ENCODE assay signal across 20 cellular contexts in the genomic region with DNA sequence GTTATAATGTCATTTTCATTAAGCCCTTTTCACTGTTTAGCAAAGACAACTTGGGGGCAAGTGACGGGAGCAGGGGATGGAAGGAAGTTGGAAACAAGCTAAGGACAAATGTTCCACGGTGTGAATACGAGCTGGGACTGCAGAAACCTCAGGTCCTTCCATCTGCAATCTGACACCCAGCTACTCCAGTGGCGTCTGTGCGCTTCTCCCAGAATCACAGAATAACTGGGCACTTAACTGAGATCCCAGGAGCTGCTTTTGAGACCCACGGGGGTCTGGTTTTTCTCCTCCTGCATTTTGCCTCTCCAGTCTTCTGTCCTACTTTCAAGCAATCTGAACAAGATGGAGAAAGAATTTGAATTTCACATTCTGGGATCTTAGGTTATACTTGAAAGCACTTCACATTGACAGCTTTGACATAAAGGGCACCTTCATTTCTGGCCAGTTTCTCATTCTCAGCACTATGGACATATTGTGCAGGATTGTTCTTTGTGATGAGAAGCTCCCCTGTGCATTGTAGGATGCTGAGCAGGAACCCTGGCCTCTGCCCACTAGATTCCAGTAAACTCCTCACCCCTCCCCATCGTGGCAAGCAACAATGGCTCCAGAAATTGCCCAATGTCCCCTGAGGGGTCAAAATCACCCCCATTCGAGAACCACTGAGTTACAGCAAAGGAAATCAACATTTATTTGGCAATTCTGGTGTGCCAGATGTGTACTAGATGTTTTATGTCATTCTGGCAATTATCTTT.
A peak's percentile ranks its signal among the peaks of the same experiment; 100 is the strongest.
DNase-seq lines count a peak whose midpoint lies in the region; ATAC-seq and TF ChIP-seq lines count a peak whose summit lies in the region.
"Had no signal": no experiment of that assay in that cellular context is flagged by ENCODE, and none has a peak within 500 bp of the region (broad histone marks: within the 10 kb centered on the region; RNA-seq: fewer than 3 reads in every experiment).

No MANE protein-coding gene starts in this region.

- ATAC-seq in GM23338 (peak; percentile 44; the same call in 2 of the 3 replicates), HG03045 (IDR thresholded peaks at IDR 0.05; ENCODE audit: unreplicated experiment) (no peak), left colon (no peak)
- ATAC-seq: activated CD4-positive, CD25-positive, alpha-beta regulatory T cell treated with anti-CD3 and anti-CD28 coated beads, Interleukin-2, amount 50 U/mL, for 24 hours had no signal

- H3K9me3 Mint-ChIP-seq in GM23338, result no peaks in the 10 kb centered on the region
- H3K9me3 Mint-ChIP-seq: central memory CD8-positive, alpha-beta T cell had no signal

- no peaks in the 10 kb centered on the region for H4K20me1 ChIP-seq in GM23338 (replicated peaks; ENCODE audit: insufficient read depth)
- H4K20me1 ChIP-seq: BLaER1 treated with 17β-estradiol and CSF1 and Interleukin-3, amounts not matched to agents 10 nM and 100 nM had no signal

- H3K27me3 ChIP-seq in GM23338 (ENCODE audit: insufficient read depth), result no peaks in the 10 kb centered on the region
- H3K27me3 ChIP-seq in right atrium auricular region, result no peaks in the 10 kb centered on the region
- H3K27me3 ChIP-seq in sigmoid colon, result no peaks in the 10 kb centered on the region
- H3K27me3 ChIP-seq: BLaER1 treated with 17β-estradiol and CSF1 and Interleukin-3, amounts not matched to agents 10 nM and 100 nM had no signal

- intact Hi-C loops in sigmoid colon (cut with DNase I) (no loop called here), left colon (cut with DNase I, micrococcal nuclease) (no loop called here)

- no peak overlapping the region for H2AFZ ChIP-seq in GM23338

- DNase-seq in GM23338 (ENCODE audit: low spot score), result peak; percentile 17
- peak; percentile 16 for DNase-seq in choroid plexus epithelial cell (ENCODE audit: low read depth)
- DNase-seq in right atrium auricular region (ENCODE audit: low spot score), result no peak
- DNase-seq in sigmoid colon, result no peak
- no peak for DNase-seq in cerebellar cortex (ENCODE audit: low spot score)
- no peak for DNase-seq in RKO (ENCODE audit: low spot score)
- DNase-seq in left colon, result no peak
- DNase-seq: activated CD8-positive, alpha-beta memory T cell treated with anti-CD3 and anti-CD28 coated beads, Interleukin-2, amount 50 U/mL, for 4 hours; activated naive CD4-positive, alpha-beta T cell treated with anti-CD3 and anti-CD28 coated beads, Interleukin-2, amount 50 U/mL, for 16 hours; DMS 273 treated with DMSO at 0.1 percent for 48 hours; hypothalamus; NCI-H1694 treated with DMSO at 0.1 percent for 48 hours; NCI-H748 treated with DMSO at 0.1 percent for 48 hours; RPMI8226; stimulated activated CD4-positive, alpha-beta T cell treated with anti-CD3 and anti-CD28 coated beads, Interleukin-4, amount 100 ng/mL, for 4 hours; T-helper 1 cell had no signal

- H3K9me3 ChIP-seq in right atrium auricular region, result no peaks in the 10 kb centered on the region
- no peaks in the 10 kb centered on the region for H3K9me3 ChIP-seq in sigmoid colon
- H3K9me3 ChIP-seq: BLaER1 treated with 17β-estradiol and CSF1 and Interleukin-3, amounts not matched to agents 10 nM and 100 nM had no signal

- H3K4me3 ChIP-seq in GM23338 (no peak overlapping the region), choroid plexus epithelial cell (ENCODE audit: low read depth, low read length) (peak overlapping the region; percentile 12), right atrium auricular region (no peak overlapping the region), sigmoid colon (peak overlapping the region in 3 of 4 donors; percentile 10 to 31 (median 24))
- H3K4me3 ChIP-seq: BLaER1 treated with 17β-estradiol and CSF1 and Interleukin-3, amounts not matched to agents 10 nM and 100 nM had no signal

- H3K27ac Mint-ChIP-seq in GM23338, result no peak overlapping the region

- H3K36me3 ChIP-seq in GM23338 (ENCODE audit: insufficient read depth), result no peaks in the 10 kb centered on the region
- no peaks in the 10 kb centered on the region for H3K36me3 ChIP-seq in right atrium auricular region
- no peaks in the 10 kb centered on the region for H3K36me3 ChIP-seq in sigmoid colon
- H3K36me3 ChIP-seq: BLaER1 treated with 17β-estradiol and CSF1 and Interleukin-3, amounts not matched to agents 10 nM and 100 nM had no signal

- no peaks in the 10 kb centered on the region for H3K36me3 Mint-ChIP-seq in GM23338 (ENCODE audit: low read depth)

- H3K4me1 Mint-ChIP-seq in GM23338, result 0 out of 3 replicates have a peak, but pooled peaks cover 3% of the 10 kb centered on the region
- H3K4me1 Mint-ChIP-seq: central memory CD8-positive, alpha-beta T cell had no signal

- WGBS in sigmoid colon, 2 donors, result 68 to 81% methylated on average over 8 of the region's 8 CpGs

- H3K4me1 ChIP-seq in GM23338 (ENCODE audit: insufficient read depth) (no peaks in the 10 kb centered on the region), right atrium auricular region (peaks cover 0 to 22% of the 10 kb centered on the region in 2 donors), sigmoid colon (peaks cover 0 to 32% (median 26%) of the 10 kb centered on the region in 4 donors)

- no peak overlapping the region for H3K4me2 ChIP-seq in GM23338

- TF ChIP-seq EP300 in sigmoid colon (IDR thresholded peaks at IDR 0.05), result no peak

- H3K4me3 Mint-ChIP-seq in GM23338, result no peak overlapping the region
- H3K4me3 Mint-ChIP-seq: central memory CD8-positive, alpha-beta T cell had no signal

- H3K27me3 Mint-ChIP-seq in GM23338 (ENCODE audit: insufficient read depth, low read depth, poor library complexity), result no peaks in the 10 kb centered on the region
- H3K27me3 Mint-ChIP-seq: central memory CD8-positive, alpha-beta T cell had no signal

- H3K9me2 ChIP-seq in GM23338 (ENCODE audit: insufficient read depth), result no peaks in the 10 kb centered on the region; the same call in 1 of the 2 replicates

- H3K27ac ChIP-seq in GM23338 (ENCODE audit: low read depth) (no peak overlapping the region), right atrium auricular region (peak overlapping the region; percentile 41 to 82), sigmoid colon (peak overlapping the region; percentile 3 to 69 (median 60))
- H3K27ac ChIP-seq: BLaER1 treated with 17β-estradiol and CSF1 and Interleukin-3, amounts not matched to agents 10 nM and 100 nM had no signal

- no peak for TF ChIP-seq CTCF in GM23338 (conservative IDR thresholded peaks at IDR 0.05; ENCODE audit: low read depth in 2 of 2)
- TF ChIP-seq CTCF in choroid plexus epithelial cell (conservative IDR thresholded peaks at IDR 0.05; ENCODE audit: low read depth, low read length), result no peak
- no peak for TF ChIP-seq CTCF in right atrium auricular region (IDR thresholded peaks at IDR 0.05)
- TF ChIP-seq CTCF in sigmoid colon (IDR thresholded peaks at IDR 0.05), result no peak

- TF ChIP-seq POLR2A in sigmoid colon (IDR thresholded peaks at IDR 0.05), result no peak

- H3F3A ChIP-seq in GM23338 (replicated peaks; ENCODE audit: low read depth), result no peaks in the 10 kb centered on the region

- no peaks in the 10 kb centered on the region for H3K79me2 ChIP-seq in GM23338 (replicated peaks; ENCODE audit: insufficient read depth)

TF ChIP-seq in GM23338, 12 proteins besides CTCF, POLR2A, EP300 and RAD21 (continues in another document):
- TF ChIP-seq CREB1 (CRISPR knock-in tag; IDR thresholded peaks at IDR 0.05; ENCODE audit: low read depth) (no peak), EZH2 (IDR thresholded peaks at IDR 0.05; ENCODE audit: low read depth, unreplicated experiment) (no peak), POLR2AphosphoS5 (IDR thresholded peaks at IDR 0.05; ENCODE audit: low read depth) (no peak), NANOG (IDR thresholded peaks at IDR 0.05; ENCODE audit: borderline replicate concordance) (no peak), ZNF331 (CRISPR knock-in tag; IDR thresholded peaks at IDR 0.05; ENCODE audit: low read depth) (no peak), ZNF114 (CRISPR knock-in tag; IDR thresholded peaks at IDR 0.05) (no peak)
- TF ChIP-seq, protein P1, sequence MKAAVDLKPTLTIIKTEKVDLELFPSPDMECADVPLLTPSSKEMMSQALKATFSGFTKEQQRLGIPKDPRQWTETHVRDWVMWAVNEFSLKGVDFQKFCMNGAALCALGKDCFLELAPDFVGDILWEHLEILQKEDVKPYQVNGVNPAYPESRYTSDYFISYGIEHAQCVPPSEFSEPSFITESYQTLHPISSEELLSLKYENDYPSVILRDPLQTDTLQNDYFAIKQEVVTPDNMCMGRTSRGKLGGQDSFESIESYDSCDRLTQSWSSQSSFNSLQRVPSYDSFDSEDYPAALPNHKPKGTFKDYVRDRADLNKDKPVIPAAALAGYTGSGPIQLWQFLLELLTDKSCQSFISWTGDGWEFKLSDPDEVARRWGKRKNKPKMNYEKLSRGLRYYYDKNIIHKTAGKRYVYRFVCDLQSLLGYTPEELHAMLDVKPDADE (IDR thresholded peaks at IDR 0.05), result no peak

Comparison
In these comparisons a context has a peak if more than half of its experiments do, and no peak if none do; other contexts are left out.
1. DNase-seq: peak in GM23338 (single experiment) and choroid plexus epithelial cell (single experiment); none in right atrium auricular region (single experiment), sigmoid colon (single experiment), cerebellar cortex (single experiment), RKO (single experiment) and left colon (0 of 2).
2. H3K4me3 ChIP-seq: peak in choroid plexus epithelial cell (single experiment) and sigmoid colon (3 of 4); none in GM23338 (single experiment) and right atrium auricular region (0 of 2).